In the genomic region with DNA sequence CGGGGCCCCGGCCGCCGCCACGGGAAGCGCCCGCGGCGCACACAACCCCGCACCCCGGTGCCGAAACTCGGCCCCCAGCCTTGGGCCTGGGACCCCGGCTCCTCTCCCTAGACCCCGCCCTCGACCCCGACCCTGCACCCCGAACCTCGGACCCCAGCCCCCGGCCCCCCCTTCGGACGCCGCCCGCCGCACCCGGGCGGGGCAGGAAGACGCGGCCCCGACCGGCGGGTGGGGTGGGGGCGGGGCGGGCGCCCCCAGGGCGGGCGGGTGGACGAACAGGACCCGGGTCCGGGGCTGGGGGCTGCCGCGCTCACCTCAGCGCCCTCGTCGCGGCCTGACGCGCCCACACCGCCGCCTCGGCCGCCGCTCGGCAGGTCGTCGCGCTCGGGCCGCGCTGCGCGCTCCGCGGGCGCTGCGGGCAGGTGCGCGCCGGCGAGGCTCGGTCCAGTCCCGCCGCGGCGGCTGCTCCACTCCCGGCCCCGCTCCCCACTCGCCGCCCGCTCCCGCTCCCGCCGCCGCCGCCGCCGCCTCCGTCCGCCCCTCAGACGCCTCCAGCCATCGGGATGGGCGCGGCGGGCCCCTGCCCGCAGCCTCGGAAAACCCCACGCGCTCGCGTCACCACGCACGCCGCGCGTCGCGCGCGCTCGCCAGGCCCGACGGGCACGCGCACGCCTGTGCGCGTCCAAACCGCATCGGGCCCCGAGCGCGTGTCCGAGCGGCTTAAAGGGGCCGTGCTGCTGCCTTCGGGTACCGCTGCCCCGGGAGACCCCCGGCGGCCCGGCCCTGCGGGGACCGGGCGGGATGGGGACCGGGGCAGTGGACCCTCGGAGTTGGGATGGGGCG, we compare ENCODE assay signal across 8 cellular contexts. TPM values are rescaled to one million over a fixed set of nuclear protein-coding genes. Genes with fewer than 3 reads are reported as not detected.
DNase-seq lines count a peak whose midpoint lies in the region; ATAC-seq and TF ChIP-seq lines count a peak whose summit lies in the region.

Gene GNB1, minus strand, starts transcription at position 582 of the 843 bp plus-strand sequence. CDS start 65,634 bp downstream, outside the sequence.

- intact Hi-C loops in activated CD4-positive, alpha-beta T cell treated with anti-CD3 and anti-CD28 coated beads, Interleukin-2, amount 10 ng/mL, durations not matched to agents 24 days and 14 days (cut with micrococcal nuclease) = loop anchor here (2.0 to 5.0 kb wide), 2 partner anchors 18 to 113 kb away; partner anchors contain the start of gene NADK
- intact Hi-C loops in colonic mucosa (cut with DNase I) = no loop called here

- peak within 1 kb of the TSS; percentile 90 for H3K4me3 Mint-ChIP-seq in activated CD4-positive, alpha-beta T cell treated with anti-CD3 and anti-CD28 coated beads, Interleukin-2, amount 10 ng/mL, durations not matched to agents 24 days and 14 days

- H3K9me3 Mint-ChIP-seq in activated CD4-positive, alpha-beta T cell treated with anti-CD3 and anti-CD28 coated beads, Interleukin-2, amount 10 ng/mL, durations not matched to agents 24 days and 14 days = no peaks in the 10 kb centered on the region

- H3K4me1 ChIP-seq in colonic mucosa = peaks cover 39% of the 10 kb centered on the region

- TF ChIP-seq POLR2A in GM18951 (IDR thresholded peaks at IDR 0.05; ENCODE audit: extremely low read depth, insufficient read depth, insufficient read length) = peak; percentile 75

- in situ Hi-C loops in GM18951 (cut with MboI; ENCODE audit: low sequenced_read_pairs, unreplicated experiment) = no loop called here

- H3K36me3 ChIP-seq in colonic mucosa = no peaks in the 10 kb centered on the region

- no peaks in the 10 kb centered on the region for H3K27me3 ChIP-seq in colonic mucosa

- H3K27me3 Mint-ChIP-seq in activated CD4-positive, alpha-beta T cell treated with anti-CD3 and anti-CD28 coated beads, Interleukin-2, amount 10 ng/mL, durations not matched to agents 24 days and 14 days = peaks cover 3% of the 10 kb centered on the region

- no peak for TF ChIP-seq CTCF in colonic mucosa (IDR thresholded peaks at IDR 0.05)

- H3K27ac Mint-ChIP-seq in activated CD4-positive, alpha-beta T cell treated with anti-CD3 and anti-CD28 coated beads, Interleukin-2, amount 10 ng/mL, durations not matched to agents 24 days and 14 days = peak within 1 kb of the TSS; percentile 93

- DNase-seq in AG08396 (ENCODE audit: low spot score) (peak; percentile 98), NCI-H510A treated with DMSO at 0.1 percent for 48 hours (lab: John Stamatoyannopoulos, UW) (peak; percentile 93), colonic mucosa (peak; percentile 86), left kidney (ENCODE audit: low read depth, low spot score) (peak; percentile 96)
- peak; percentile 98 for DNase-seq in activated CD4-positive, alpha-beta T cell treated with anti-CD3 and anti-CD28 coated beads, Interleukin-2, amount 10 ng/mL, durations not matched to agents 24 days and 14 days
- DNase-seq in stimulated activated CD4-positive, alpha-beta T cell treated with anti-CD3 and anti-CD28 coated beads, Interleukin-1b, Interleukin-23, amount 100 ng/mL, for 4 hours (ENCODE audit: low read depth in 2 of 2) = peak; percentile 81 to 86

- H3K4me3 ChIP-seq in colonic mucosa = peak within 1 kb of the TSS; percentile 88

- peak; percentile 70 for ATAC-seq in HG03175 (IDR thresholded peaks at IDR 0.05; ENCODE audit: unreplicated experiment)

- H3K9me3 ChIP-seq in colonic mucosa = no peaks in the 10 kb centered on the region

- peak within 1 kb of the TSS; percentile 80 for H3K27ac ChIP-seq in colonic mucosa

- H3K4me1 Mint-ChIP-seq in activated CD4-positive, alpha-beta T cell treated with anti-CD3 and anti-CD28 coated beads, Interleukin-2, amount 10 ng/mL, durations not matched to agents 24 days and 14 days = peaks cover 37% of the 10 kb centered on the region

- peak within 1 kb of the TSS; percentile 81 to 88 for H3K9ac ChIP-seq in colonic mucosa (ENCODE audit: low read depth in 2 of 2, low read length in 2 of 2)

- peaks cover 18% of the 10 kb centered on the region for H3K36me3 Mint-ChIP-seq in activated CD4-positive, alpha-beta T cell treated with anti-CD3 and anti-CD28 coated beads, Interleukin-2, amount 10 ng/mL, durations not matched to agents 24 days and 14 days (ENCODE audit: low read depth)

RNA-seq across cellular contexts. Expression of gene GNB1, which starts in this region (rescaled TPM):
- total RNA-seq in activated CD4-positive, alpha-beta T cell treated with anti-CD3 and anti-CD28 coated beads, Interleukin-2, amount 10 ng/mL, durations not matched to agents 24 days and 14 days = 403 and 422 TPM in 2 replicates
- 100 to 1,000 TPM; 281 to 367 TPM for total RNA-seq in colonic mucosa

Comparison
In these comparisons a context has a peak if more than half of its experiments do, and no peak if none do; other contexts are left out.
1. Peak in every context shown above with its lines: DNase-seq, ATAC-seq, H3K4me3 ChIP-seq and H3K27ac ChIP-seq.